5 cellular contexts compared by ENCODE assay signal in the genomic region with DNA sequence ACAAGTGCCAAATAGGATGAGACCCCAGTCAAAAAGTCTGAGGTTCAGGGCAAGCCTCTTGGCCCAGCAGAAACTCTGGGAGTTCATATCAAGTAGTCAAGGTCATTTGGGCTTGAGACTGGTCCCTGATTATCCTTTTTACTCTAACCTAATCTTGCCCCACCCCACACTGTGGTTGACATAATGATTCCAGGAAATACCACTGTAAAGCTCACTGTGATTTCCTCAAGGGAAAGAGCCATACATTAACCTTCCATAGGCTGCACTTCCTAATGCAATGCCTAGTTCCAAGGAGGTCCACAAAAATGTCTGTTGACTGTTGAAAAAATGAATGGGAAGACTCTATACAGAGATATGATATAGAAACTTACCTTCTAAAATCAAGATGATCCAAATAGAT.
"Had no signal": no experiment of that assay in that cellular context is flagged by ENCODE, and none has a peak within 500 bp of the region (broad histone marks: within the 10 kb centered on the region; RNA-seq: fewer than 3 reads in every experiment).

No MANE protein-coding gene starts in this region.

- FAIRE-seq: HepG2, HTR-8/SVneo had no signal

- ATAC-seq: HepG2 had no signal

- DNase-seq: KBM-7, KG1 had no signal

- H3K27ac ChIP-seq: HL-60 had no signal
